ENCODE assay signal across 8 cellular contexts in genomic region chr22:30485362-30485988, GRCh38. TPM values are rescaled to one million over a fixed set of nuclear protein-coding genes. Genes with fewer than 3 reads are reported as not detected.
A peak's percentile ranks its signal among the peaks of the same experiment; 100 is the strongest.
DNase-seq lines count a peak whose midpoint lies in the region; ATAC-seq and TF ChIP-seq lines count a peak whose summit lies in the region.

No MANE protein-coding gene starts in this region.

- peak; percentile 25 for DNase-seq in NCI-H146 (lab: John Stamatoyannopoulos, UW)
- DNase-seq in NCI-H146 treated with DMSO at 0.1 percent for 48 hours (lab: John Stamatoyannopoulos, UW; ENCODE audit: unreplicated experiment), result no peak
- DNase-seq in LoVo (ENCODE audit: low spot score), result peak; percentile 64
- peak; percentile 57 for DNase-seq in activated CD4-positive, CD25-positive, alpha-beta regulatory T cell treated with anti-CD3 and anti-CD28 coated beads, Interleukin-2, amount 50 U/mL, for 16 hours (ENCODE audit: low read depth, low spot score)
- peak; percentile 35 for DNase-seq in mammary epithelial cell
- DNase-seq in kidney epithelial cell (ENCODE audit: low read depth), result no peak
- DNase-seq in stimulated activated CD4-positive, alpha-beta T cell treated with anti-CD3 and anti-CD28 coated beads, Interleukin-2, amount 100 ng/mL, for 24 hours, result peak; percentile 80 to 81

- H3K9ac ChIP-seq in mammary epithelial cell (ENCODE audit: insufficient read depth, low read length), result no peak overlapping the region

- H3K27me3 ChIP-seq in mammary epithelial cell (ENCODE audit: insufficient read depth, low read length), result no peaks in the 10 kb centered on the region
- H3K27me3 ChIP-seq in kidney epithelial cell (ENCODE audit: control insufficient read depth, insufficient read depth, low read length), result peaks cover 3% of the 10 kb centered on the region

- no TSS peak for BruUV-seq in mammary epithelial cell (replicated peaks; lab: Mats Ljungman, UMichigan)

- no peaks in the 10 kb centered on the region for H3K79me2 ChIP-seq in mammary epithelial cell (ENCODE audit: insufficient read depth, low read length)

- H2AFZ ChIP-seq in mammary epithelial cell (ENCODE audit: low read depth, low read length), result peak overlapping the region; percentile 17

- no peak overlapping the region for H3K4me3 ChIP-seq in mammary epithelial cell (replicated peaks in 1 of 3; ENCODE audit: insufficient read depth in 1 of 3, low read depth in 2 of 3, low read length in 3 of 3)
- H3K4me3 ChIP-seq in kidney epithelial cell (ENCODE audit: low read depth, low read length), result no peak overlapping the region

- 32% methylated on average over 18 of the region's 18 CpGs for WGBS in mammary epithelial cell (ENCODE audit: low coverage, missing lambda C conversion rate)

- H3K4me1 ChIP-seq in mammary epithelial cell (ENCODE audit: insufficient read depth, low read length), result no peaks in the 10 kb centered on the region

- dilution Hi-C loops in mammary epithelial cell (cut with HindIII; ENCODE audit: low sequenced_read_pairs), result no loop called here

- no peaks in the 10 kb centered on the region for H3K9me3 ChIP-seq in mammary epithelial cell (replicated peaks; ENCODE audit: insufficient read depth, low read length)

- H3K4me2 ChIP-seq in mammary epithelial cell (ENCODE audit: insufficient read depth, low read depth, low read length), result no peak overlapping the region

- in situ Hi-C loops in mammary epithelial cell (cut with MboI; ENCODE audit: low sequenced_read_pairs in 2 of 2), result no loop called here

- H3K27ac ChIP-seq in mammary epithelial cell (ENCODE audit: insufficient read depth, low read depth, low read length), result no peak overlapping the region

- no peaks in the 10 kb centered on the region for H4K20me1 ChIP-seq in mammary epithelial cell (ENCODE audit: insufficient read depth, low read length)

- ATAC-seq in HG03432 (IDR thresholded peaks at IDR 0.05; ENCODE audit: unreplicated experiment), result no peak

- H3K36me3 ChIP-seq in mammary epithelial cell (ENCODE audit: insufficient read depth, low read length) (no peaks in the 10 kb centered on the region), kidney epithelial cell (ENCODE audit: control insufficient read depth, insufficient read depth, low read length) (no peaks in the 10 kb centered on the region)

- intact Hi-C loops in mammary epithelial cell (cut with micrococcal nuclease), result loop anchor here (1.0 to 5.0 kb wide), 7 partner anchors 40 to 223 kb away; partner anchors contain the start of gene PES1

- CTCF ChIA-PET in mammary epithelial cell (lab: Charles Lee; ENCODE audit: low non-redundant PET), result interaction anchor here (0.7 kb wide), 1 partner anchor 134 kb away, joined by 3 read pairs; no protein-coding TSS in a partner anchor

- TF ChIP-seq CTCF in mammary epithelial cell (conservative IDR thresholded peaks at IDR 0.05 in 1 of 2, IDR thresholded peaks at IDR 0.05 in 1 of 2; ENCODE audit: extremely low read depth in 1 of 2, insufficient read depth in 1 of 2, low read depth in 1 of 2, low read length in 2 of 2) (peak; percentile 83 to 90), kidney epithelial cell (IDR thresholded peaks at IDR 0.05; ENCODE audit: insufficient read depth, low read length, poor library complexity, severe bottlenecking) (peak; percentile 97)

RNA-seq across cellular contexts. Expression of gene SEC14L3, which starts 13.7 kb away (rescaled TPM):
- total RNA-seq in mammary epithelial cell (not detected), kidney epithelial cell (not detected in 2 replicates)
- polyA plus RNA-seq in mammary epithelial cell, result not detected
- not detected for polyA minus RNA-seq in mammary epithelial cell

RNA-seq across cellular contexts. Expression of gene SEC14L4, which starts 20.0 kb away (rescaled TPM):
- total RNA-seq in mammary epithelial cell, result not detected
- 0.24 TPM for polyA plus RNA-seq in mammary epithelial cell
- polyA minus RNA-seq in mammary epithelial cell, result 3.5 TPM
- total RNA-seq in kidney epithelial cell, result 0.08 TPM in 1 of 2 replicates, not detected in the other

RNA-seq across cellular contexts. Expression of gene MTFP1, which starts 59.9 kb away (rescaled TPM):
- total RNA-seq in mammary epithelial cell (1 to 10 TPM; 1.5 to 6.9 TPM), kidney epithelial cell (36.4 and 43.4 TPM in 2 replicates)
- polyA plus RNA-seq in mammary epithelial cell, result 14.3 TPM
- not detected for polyA minus RNA-seq in mammary epithelial cell

Comparison
In these comparisons a context has a peak if more than half of its experiments do, and no peak if none do; other contexts are left out.
1. DNase-seq: peak in NCI-H146 (single experiment), LoVo (single experiment), activated CD4-positive, CD25-positive, alpha-beta regulatory T cell treated with anti-CD3 and anti-CD28 coated beads, Interleukin-2, amount 50 U/mL, for 16 hours (single experiment), mammary epithelial cell (single experiment) and stimulated activated CD4-positive, alpha-beta T cell treated with anti-CD3 and anti-CD28 coated beads, Interleukin-2, amount 100 ng/mL, for 24 hours (2 of 2); none in NCI-H146 treated with DMSO at 0.1 percent for 48 hours (single experiment) and kidney epithelial cell (single experiment).